Comparison of ENCODE assay signal across 20 cellular contexts in genomic region chr10:84876116-84876999, GRCh38.
"Had no signal": no experiment of that assay in that cellular context is flagged by ENCODE, and none has a peak within 500 bp of the region (broad histone marks: within the 10 kb centered on the region; RNA-seq: fewer than 3 reads in every experiment).

No MANE protein-coding gene starts in this region.

- H3K9me3 Mint-ChIP-seq: activated CD4-positive, alpha-beta T cell treated with anti-CD3 and anti-CD28 coated beads, Interleukin-2, amount 10 ng/mL, durations not matched to agents 7 days and 5 days; activated naive CD4-positive, alpha-beta T cell treated with anti-CD3 and anti-CD28 coated beads, Interleukin-2, amount 10 ng/mL, durations not matched to agents 7 days and 5 days; activated naive CD8-positive, alpha-beta T cell treated with anti-CD3 and anti-CD28 coated beads, Interleukin-2, amount 50 U/mL, for 24 hours; natural killer cell treated with Interleukin-12 subunit alpha and Interleukin-12 subunit beta and Interleukin-15 and Interleukin-18, amount 100 ng/mL, for 72 hours had no signal

- H3K36me3 Mint-ChIP-seq: activated naive CD4-positive, alpha-beta T cell treated with anti-CD3 and anti-CD28 coated beads, Interleukin-2, amount 10 ng/mL, durations not matched to agents 7 days and 5 days; brain; natural killer cell treated with Interleukin-12 subunit alpha and Interleukin-12 subunit beta and Interleukin-15 and Interleukin-18, amount 100 ng/mL, for 72 hours had no signal

- ATAC-seq: activated naive CD8-positive, alpha-beta T cell treated with anti-CD3 and anti-CD28 coated beads, Interleukin-2, amount 50 U/mL, for 24 hours; gastrocnemius medialis; natural killer cell treated with Interleukin-12 subunit alpha and Interleukin-12 subunit beta and Interleukin-15 and Interleukin-18, amount 100 ng/mL, for 72 hours had no signal

- H3K36me3 ChIP-seq: gastrocnemius medialis, neutrophil, tibial artery had no signal

- FAIRE-seq: kidney had no signal

- H3K4me3 ChIP-seq: gastrocnemius medialis, lung, tibial artery had no signal

- H3K9me3 ChIP-seq: gastrocnemius medialis, neutrophil, tibial artery had no signal

- H3K27me3 Mint-ChIP-seq: activated CD4-positive, alpha-beta T cell treated with anti-CD3 and anti-CD28 coated beads, Interleukin-2, amount 10 ng/mL, durations not matched to agents 7 days and 5 days; activated naive CD4-positive, alpha-beta T cell treated with anti-CD3 and anti-CD28 coated beads, Interleukin-2, amount 10 ng/mL, durations not matched to agents 7 days and 5 days; activated naive CD8-positive, alpha-beta T cell treated with anti-CD3 and anti-CD28 coated beads, Interleukin-2, amount 50 U/mL, for 24 hours; natural killer cell treated with Interleukin-12 subunit alpha and Interleukin-12 subunit beta and Interleukin-15 and Interleukin-18, amount 100 ng/mL, for 72 hours had no signal

- H3K4me3 Mint-ChIP-seq: activated CD4-positive, alpha-beta T cell treated with anti-CD3 and anti-CD28 coated beads, Interleukin-2, amount 10 ng/mL, durations not matched to agents 7 days and 5 days; activated naive CD4-positive, alpha-beta T cell treated with anti-CD3 and anti-CD28 coated beads, Interleukin-2, amount 10 ng/mL, durations not matched to agents 7 days and 5 days; activated naive CD8-positive, alpha-beta T cell treated with anti-CD3 and anti-CD28 coated beads, Interleukin-2, amount 50 U/mL, for 24 hours; brain; natural killer cell treated with Interleukin-12 subunit alpha and Interleukin-12 subunit beta and Interleukin-15 and Interleukin-18, amount 100 ng/mL, for 72 hours had no signal

- DNase-seq: activated CD4-positive, alpha-beta T cell treated with anti-CD3 and anti-CD28 coated beads, Interleukin-2, amount 10 ng/mL, durations not matched to agents 7 days and 5 days; activated CD8-positive, alpha-beta memory T cell treated with anti-CD3 and anti-CD28 coated beads for 24 hours; activated CD8-positive, alpha-beta memory T cell treated with anti-CD3 and anti-CD28 coated beads, Interleukin-2, amount 50 U/mL, for 48 hours; activated effector memory CD4-positive, alpha-beta T cell treated with Interleukin-2 at 50 U/mL for 16 hours; activated naive CD4-positive, alpha-beta T cell treated with anti-CD3 and anti-CD28 coated beads, Interleukin-2, amount 10 ng/mL, durations not matched to agents 7 days and 5 days; activated naive CD8-positive, alpha-beta T cell treated with anti-CD3 and anti-CD28 coated beads, Interleukin-2, amount 50 U/mL, for 24 hours; activated T-cell treated with anti-CD3 and anti-CD28 coated beads, Interleukin-2, amount 50 U/mL, for 48 hours; anterior cingulate cortex; cortex of kidney; gastrocnemius medialis; head of caudate nucleus; kidney; stimulated activated CD8-positive, alpha-beta memory T cell treated with anti-CD3 and anti-CD28 coated beads, Interleukin-4, amount 100 ng/mL, for 48 hours; stimulated activated naive CD4-positive, alpha-beta T cell; tibial artery had no signal

- H3K4me1 ChIP-seq: gastrocnemius medialis, parathyroid adenoma, tibial artery had no signal

- H3K27ac Mint-ChIP-seq: activated CD4-positive, alpha-beta T cell treated with anti-CD3 and anti-CD28 coated beads, Interleukin-2, amount 10 ng/mL, durations not matched to agents 7 days and 5 days; activated naive CD4-positive, alpha-beta T cell treated with anti-CD3 and anti-CD28 coated beads, Interleukin-2, amount 10 ng/mL, durations not matched to agents 7 days and 5 days; activated naive CD8-positive, alpha-beta T cell treated with anti-CD3 and anti-CD28 coated beads, Interleukin-2, amount 50 U/mL, for 24 hours; brain; natural killer cell treated with Interleukin-12 subunit alpha and Interleukin-12 subunit beta and Interleukin-15 and Interleukin-18, amount 100 ng/mL, for 72 hours had no signal

- H3K4me1 Mint-ChIP-seq: activated CD4-positive, alpha-beta T cell treated with anti-CD3 and anti-CD28 coated beads, Interleukin-2, amount 10 ng/mL, durations not matched to agents 7 days and 5 days; activated naive CD4-positive, alpha-beta T cell treated with anti-CD3 and anti-CD28 coated beads, Interleukin-2, amount 10 ng/mL, durations not matched to agents 7 days and 5 days; activated naive CD8-positive, alpha-beta T cell treated with anti-CD3 and anti-CD28 coated beads, Interleukin-2, amount 50 U/mL, for 24 hours; brain had no signal

- H3K27me3 ChIP-seq: gastrocnemius medialis, neutrophil, tibial artery had no signal

- H3K27ac ChIP-seq: gastrocnemius medialis, neutrophil, parathyroid adenoma, tibial artery had no signal
